23 cellular contexts compared by ENCODE assay signal in genomic region chr20:19304886-19305415, GRCh38.
"Had no signal": no experiment of that assay in that cellular context is flagged by ENCODE, and none has a peak within 500 bp of the region (broad histone marks: within the 10 kb centered on the region; RNA-seq: fewer than 3 reads in every experiment).

No MANE protein-coding gene starts in this region.

- H3K27ac ChIP-seq: adrenal gland, WERI-Rb-1 had no signal

- FAIRE-seq: RCC 7860 had no signal

- DNase-seq: activated CD4-positive, alpha-beta T cell treated with anti-CD3 and anti-CD28 coated beads for 4 hours; activated CD8-positive, alpha-beta memory T cell treated with anti-CD3 and anti-CD28 coated beads, Interleukin-2, amount 50 U/mL, for 48 hours; activated CD8-positive, alpha-beta T cell treated with anti-CD3 and anti-CD28 coated beads for 36 hours; activated naive CD4-positive, alpha-beta T cell treated with anti-CD3 and anti-CD28 coated beads, Interleukin-2, amount 50 U/mL, for 16 hours; activated naive CD8-positive, alpha-beta T cell treated with anti-CD3 and anti-CD28 coated beads, Interleukin-2, amount 10 ng/mL, durations not matched to agents 7 days and 5 days; activated T-cell treated with anti-CD3 and anti-CD28 coated beads, Interleukin-2, amount 50 U/mL, for 1 hour; adrenal gland; anterior cingulate cortex; caudate nucleus; KG1; NCI-H1105 treated with DMSO at 0.1 percent for 48 hours; NCI-H1436 treated with DMSO at 0.1 percent for 48 hours; NCI-H187; NCI-H2081; NCI-H446; NCI-H524; PC-3; SIG-M5; T-cell; T-helper 2 cell; T1000; WERI-Rb-1 had no signal

- ATAC-seq: activated CD8-positive, alpha-beta T cell treated with anti-CD3 and anti-CD28 coated beads for 36 hours; PC-3; T-cell had no signal

- H3K9me3 ChIP-seq: adrenal gland had no signal

- H3K36me3 ChIP-seq: adrenal gland, WERI-Rb-1 had no signal

- H3K4me1 ChIP-seq: adrenal gland had no signal

- H3K4me3 ChIP-seq: adrenal gland had no signal

- H3K27me3 ChIP-seq: adrenal gland had no signal
